Comparison of ENCODE assay signal across 9 cellular contexts in the genomic region with DNA sequence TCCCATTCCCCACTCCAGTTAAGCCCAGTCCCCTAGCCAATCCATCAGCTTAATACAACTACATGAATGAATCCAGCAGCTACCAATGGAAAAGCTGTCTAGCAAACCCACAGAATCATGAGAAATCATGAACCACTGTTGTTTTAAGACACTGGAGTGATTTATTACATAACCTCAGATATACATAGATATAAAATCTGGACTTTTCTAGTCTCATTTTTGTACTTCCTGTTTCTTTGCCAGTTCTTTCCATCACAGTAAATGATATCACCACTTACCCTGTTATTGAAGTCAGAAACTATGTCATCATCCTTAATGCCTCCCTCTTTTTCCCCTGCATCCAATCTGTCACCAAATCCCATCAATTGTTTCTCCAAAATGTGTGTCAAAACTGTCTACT. TPM values are rescaled to one million over a fixed set of nuclear protein-coding genes. Genes with fewer than 3 reads are reported as not detected.
DNase-seq lines count a peak whose midpoint lies in the region; ATAC-seq lines count a peak whose summit lies in the region.
"Had no signal": no experiment of that assay in that cellular context is flagged by ENCODE, and none has a peak within 500 bp of the region (broad histone marks: within the 10 kb centered on the region; RNA-seq: fewer than 3 reads in every experiment).

No MANE protein-coding gene starts in this region.

- peak; percentile 30 to 36 for ATAC-seq in naive thymus-derived CD8-positive, alpha-beta T cell
- no peak for ATAC-seq in HG03045 (IDR thresholded peaks at IDR 0.05; ENCODE audit: unreplicated experiment)

- H3K4me3 Mint-ChIP-seq in naive thymus-derived CD8-positive, alpha-beta T cell = peak overlapping the region in 2 of 10 donors; percentile 2 to 47

- POLR2A ChIA-PET in naive thymus-derived CD8-positive, alpha-beta T cell (lab: Charles Lee) = no interaction called here

- H3K4me1 Mint-ChIP-seq in naive thymus-derived CD8-positive, alpha-beta T cell = peaks cover 6 to 48% (median 45%) of the 10 kb centered on the region in 4 donors

- peak overlapping the region in 7 of 10 donors; percentile 2 to 70 (median 17) for H3K27ac Mint-ChIP-seq in naive thymus-derived CD8-positive, alpha-beta T cell

- H3K27me3 Mint-ChIP-seq in naive thymus-derived CD8-positive, alpha-beta T cell = no peaks in the 10 kb centered on the region

- no peaks in the 10 kb centered on the region for H3K9me3 Mint-ChIP-seq in naive thymus-derived CD8-positive, alpha-beta T cell

- DNase-seq in EL (peak; percentile 17), MV-4-11 (lab: John Stamatoyannopoulos, UW) (peak; percentile 64), amniotic epithelial cell (ENCODE audit: low read depth) (peak; percentile 62), NCI-H146 (lab: John Stamatoyannopoulos, UW) (no peak), SW480 (ENCODE audit: low spot score) (no peak)
- DNase-seq in naive thymus-derived CD8-positive, alpha-beta T cell = peak in 1 of 10 donors; percentile 6
- DNase-seq: sigmoid colon, testis had no signal

- peaks cover 0 to 29% (median 7%) of the 10 kb centered on the region in 3 donors for H3K36me3 Mint-ChIP-seq in naive thymus-derived CD8-positive, alpha-beta T cell

RNA-seq across cellular contexts. Expression of a gene that starts 55.7 kb away (rescaled TPM):
- total RNA-seq in naive thymus-derived CD8-positive, alpha-beta T cell = 10 to 100 TPM; 63.6 to 66.1 TPM
- 10 to 100 TPM; 17.0 to 20.2 (median 20.0) TPM for polyA plus RNA-seq in naive thymus-derived CD8-positive, alpha-beta T cell

Comparison
In these comparisons a context has a peak if more than half of its experiments do, and no peak if none do; other contexts are left out.
1. DNase-seq: peak in EL (single experiment), MV-4-11 (single experiment) and amniotic epithelial cell (single experiment); none in NCI-H146 (single experiment) and SW480 (single experiment).